1 cellular context compared by ENCODE assay signal in the genomic region with DNA sequence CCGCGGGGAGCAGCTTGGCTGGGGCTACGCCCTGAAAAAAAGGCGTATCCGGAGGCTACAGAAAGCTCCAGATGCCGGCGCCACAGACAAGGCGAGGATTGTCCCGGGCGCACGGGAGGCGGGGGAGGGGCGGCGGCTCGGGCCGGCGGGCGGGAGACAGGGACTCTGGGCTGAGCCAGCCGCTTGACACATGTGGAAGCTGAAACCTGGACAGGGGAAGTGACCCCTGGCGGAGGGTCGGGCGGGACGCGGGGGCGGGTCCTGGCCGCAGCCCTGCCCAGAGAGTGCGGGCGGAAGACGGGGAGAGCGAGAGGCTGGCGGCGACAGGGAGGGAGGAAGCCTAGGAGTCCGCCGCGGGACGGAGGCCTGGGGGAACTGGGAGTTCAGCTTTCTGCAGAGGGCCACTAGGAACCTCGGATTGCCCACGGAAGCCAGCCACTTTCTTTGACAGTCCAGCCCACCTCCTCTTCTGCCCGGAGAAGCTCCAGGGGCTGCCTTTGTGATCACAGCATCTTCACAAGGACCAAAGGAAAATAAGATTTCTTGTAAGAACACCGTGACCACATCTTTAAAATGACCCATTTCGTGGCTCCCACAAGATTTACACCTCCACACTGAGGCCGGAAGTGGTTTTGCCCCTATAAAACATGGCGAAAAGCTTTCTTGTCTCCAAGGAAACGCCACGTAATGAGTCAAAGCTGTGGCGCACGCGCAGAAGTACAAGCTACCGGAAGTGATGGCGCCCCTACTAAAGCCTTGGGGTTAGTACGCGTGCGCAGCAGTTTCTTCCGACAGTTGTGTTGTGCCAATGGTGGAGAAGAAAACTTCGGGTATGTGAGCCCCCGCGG.
TF ChIP-seq lines count a peak whose summit lies in the region.

A gene with protein sequence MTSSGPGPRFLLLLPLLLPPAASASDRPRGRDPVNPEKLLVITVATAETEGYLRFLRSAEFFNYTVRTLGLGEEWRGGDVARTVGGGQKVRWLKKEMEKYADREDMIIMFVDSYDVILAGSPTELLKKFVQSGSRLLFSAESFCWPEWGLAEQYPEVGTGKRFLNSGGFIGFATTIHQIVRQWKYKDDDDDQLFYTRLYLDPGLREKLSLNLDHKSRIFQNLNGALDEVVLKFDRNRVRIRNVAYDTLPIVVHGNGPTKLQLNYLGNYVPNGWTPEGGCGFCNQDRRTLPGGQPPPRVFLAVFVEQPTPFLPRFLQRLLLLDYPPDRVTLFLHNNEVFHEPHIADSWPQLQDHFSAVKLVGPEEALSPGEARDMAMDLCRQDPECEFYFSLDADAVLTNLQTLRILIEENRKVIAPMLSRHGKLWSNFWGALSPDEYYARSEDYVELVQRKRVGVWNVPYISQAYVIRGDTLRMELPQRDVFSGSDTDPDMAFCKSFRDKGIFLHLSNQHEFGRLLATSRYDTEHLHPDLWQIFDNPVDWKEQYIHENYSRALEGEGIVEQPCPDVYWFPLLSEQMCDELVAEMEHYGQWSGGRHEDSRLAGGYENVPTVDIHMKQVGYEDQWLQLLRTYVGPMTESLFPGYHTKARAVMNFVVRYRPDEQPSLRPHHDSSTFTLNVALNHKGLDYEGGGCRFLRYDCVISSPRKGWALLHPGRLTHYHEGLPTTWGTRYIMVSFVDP (minus strand): TSS at position 194 of the 848 bp plus-strand sequence. CDS start 307 bp downstream, outside the sequence.
A gene (plus strand): TSS at position 778 of the 848 bp plus-strand sequence. CDS start 31 bp downstream, at position 809.

TF ChIP-seq in K562, 482 proteins besides CTCF, POLR2A, EP300 and RAD21 (continued from another document and continues in another):
- TF ChIP-seq, protein P1, sequence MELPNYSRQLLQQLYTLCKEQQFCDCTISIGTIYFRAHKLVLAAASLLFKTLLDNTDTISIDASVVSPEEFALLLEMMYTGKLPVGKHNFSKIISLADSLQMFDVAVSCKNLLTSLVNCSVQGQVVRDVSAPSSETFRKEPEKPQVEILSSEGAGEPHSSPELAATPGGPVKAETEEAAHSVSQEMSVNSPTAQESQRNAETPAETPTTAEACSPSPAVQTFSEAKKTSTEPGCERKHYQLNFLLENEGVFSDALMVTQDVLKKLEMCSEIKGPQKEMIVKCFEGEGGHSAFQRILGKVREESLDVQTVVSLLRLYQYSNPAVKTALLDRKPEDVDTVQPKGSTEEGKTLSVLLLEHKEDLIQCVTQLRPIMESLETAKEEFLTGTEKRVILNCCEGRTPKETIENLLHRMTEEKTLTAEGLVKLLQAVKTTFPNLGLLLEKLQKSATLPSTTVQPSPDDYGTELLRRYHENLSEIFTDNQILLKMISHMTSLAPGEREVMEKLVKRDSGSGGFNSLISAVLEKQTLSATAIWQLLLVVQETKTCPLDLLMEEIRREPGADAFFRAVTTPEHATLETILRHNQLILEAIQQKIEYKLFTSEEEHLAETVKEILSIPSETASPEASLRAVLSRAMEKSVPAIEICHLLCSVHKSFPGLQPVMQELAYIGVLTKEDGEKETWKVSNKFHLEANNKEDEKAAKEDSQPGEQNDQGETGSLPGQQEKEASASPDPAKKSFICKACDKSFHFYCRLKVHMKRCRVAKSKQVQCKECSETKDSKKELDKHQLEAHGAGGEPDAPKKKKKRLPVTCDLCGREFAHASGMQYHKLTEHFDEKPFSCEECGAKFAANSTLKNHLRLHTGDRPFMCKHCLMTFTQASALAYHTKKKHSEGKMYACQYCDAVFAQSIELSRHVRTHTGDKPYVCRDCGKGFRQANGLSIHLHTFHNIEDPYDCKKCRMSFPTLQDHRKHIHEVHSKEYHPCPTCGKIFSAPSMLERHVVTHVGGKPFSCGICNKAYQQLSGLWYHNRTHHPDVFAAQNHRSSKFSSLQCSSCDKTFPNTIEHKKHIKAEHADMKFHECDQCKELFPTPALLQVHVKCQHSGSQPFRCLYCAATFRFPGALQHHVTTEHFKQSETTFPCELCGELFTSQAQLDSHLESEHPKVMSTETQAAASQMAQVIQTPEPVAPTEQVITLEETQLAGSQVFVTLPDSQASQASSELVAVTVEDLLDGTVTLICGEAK (IDR thresholded peaks at IDR 0.05), result peak; percentile 97
- TF ChIP-seq, protein P1 (CRISPR knock-in tag; IDR thresholded peaks at IDR 0.05), result no peak
- TF ChIP-seq, protein P2, sequence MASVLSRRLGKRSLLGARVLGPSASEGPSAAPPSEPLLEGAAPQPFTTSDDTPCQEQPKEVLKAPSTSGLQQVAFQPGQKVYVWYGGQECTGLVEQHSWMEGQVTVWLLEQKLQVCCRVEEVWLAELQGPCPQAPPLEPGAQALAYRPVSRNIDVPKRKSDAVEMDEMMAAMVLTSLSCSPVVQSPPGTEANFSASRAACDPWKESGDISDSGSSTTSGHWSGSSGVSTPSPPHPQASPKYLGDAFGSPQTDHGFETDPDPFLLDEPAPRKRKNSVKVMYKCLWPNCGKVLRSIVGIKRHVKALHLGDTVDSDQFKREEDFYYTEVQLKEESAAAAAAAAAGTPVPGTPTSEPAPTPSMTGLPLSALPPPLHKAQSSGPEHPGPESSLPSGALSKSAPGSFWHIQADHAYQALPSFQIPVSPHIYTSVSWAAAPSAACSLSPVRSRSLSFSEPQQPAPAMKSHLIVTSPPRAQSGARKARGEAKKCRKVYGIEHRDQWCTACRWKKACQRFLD (CRISPR knock-in tag; IDR thresholded peaks at IDR 0.05), result 0 out of 2 replicates have a peak, but pooled peaks have one; percentile 7
- TF ChIP-seq LEF1 (IDR thresholded peaks at IDR 0.05) (0 out of 2 replicates have a peak, but pooled peaks have one; percentile 33), FOXK2 (conservative IDR thresholded peaks at IDR 0.05 in 1 of 2, IDR thresholded peaks at IDR 0.05 in 1 of 2; ENCODE audit: low read depth in 2 of 2) (peak; percentile 49 to 55), SP1 (CRISPR knock-in tag; IDR thresholded peaks at IDR 0.05) (peak; percentile 59; the same call in 1 of the 2 replicates), NR4A1 (CRISPR knock-in tag; IDR thresholded peaks at IDR 0.05) (0 out of 2 replicates have a peak, but pooled peaks have one; percentile 81), NR4A1 (tag; IDR thresholded peaks at IDR 0.05) (no peak), ZBTB7A (IDR thresholded peaks at IDR 0.05; ENCODE audit: borderline replicate concordance, control insufficient read depth, low read depth, low read length) (peak; percentile 97), HDAC8 (tag; IDR thresholded peaks at IDR 0.05) (no peak), BRD9 (IDR thresholded peaks at IDR 0.05; ENCODE audit: low read depth, partially characterized antibody) (peak; percentile 18), ESRRA (IDR thresholded peaks at IDR 0.05; ENCODE audit: borderline replicate concordance, low read depth) (peak; percentile 36; the same call in 1 of the 2 replicates), SAFB (IDR thresholded peaks at IDR 0.05; ENCODE audit: borderline replicate concordance, low read depth, low read length) (peak; percentile 1; the same call in 1 of the 2 replicates), KLF6 (CRISPR knock-in tag; IDR thresholded peaks at IDR 0.05; ENCODE audit: borderline replicate concordance) (no peak), NR3C1 (CRISPR knock-in tag; IDR thresholded peaks at IDR 0.05) (0 out of 2 replicates have a peak, but pooled peaks have one; percentile 7), POLR2G (IDR thresholded peaks at IDR 0.05; ENCODE audit: low read depth, low read length) (peak; percentile 89), CREB1 (IDR thresholded peaks at IDR 0.05) (peak; percentile 45; the same call in 1 of the 2 replicates), CREB1 (CRISPR knock-in tag; IDR thresholded peaks at IDR 0.05) (peak; percentile 11), RUNX1 (IDR thresholded peaks at IDR 0.05; ENCODE audit: low read depth) (peak; percentile 22; the same call in 1 of the 2 replicates), ZFP36 (IDR thresholded peaks at IDR 0.05; ENCODE audit: low read depth, low read length, partially characterized antibody) (peak; percentile 18), ARHGAP35 (IDR thresholded peaks at IDR 0.05; ENCODE audit: partially characterized antibody) (no peak), YY1 (IDR thresholded peaks at IDR 0.05; ENCODE audit: borderline replicate concordance in 1 of 3, control insufficient read depth in 1 of 3, extremely low read depth in 1 of 3, insufficient read depth in 3 of 3, insufficient read length in 1 of 3, insufficient replicate concordance in 2 of 3, low read depth in 1 of 3, low read length in 2 of 3) (peak; percentile 87 to 99 (median 97)), RCOR1 (IDR thresholded peaks at IDR 0.05; ENCODE audit: borderline replicate concordance in 1 of 2, low read depth in 2 of 2, low read length in 2 of 2) (peak in 1 of 2 experiments; percentile 73; a peak in 1 of 4 replicates), KDM5B (IDR thresholded peaks at IDR 0.05; ENCODE audit: insufficient replicate concordance, low read depth, low read length) (peak; percentile 48), CAMTA2 (CRISPR knock-in tag; conservative IDR thresholded peaks at IDR 0.05) (0 out of 2 replicates have a peak, but pooled peaks have one; percentile 37), TCF3 (CRISPR knock-in tag; IDR thresholded peaks at IDR 0.05) (no peak; the same call in 1 of the 2 replicates)
- TF ChIP-seq, protein P3, sequence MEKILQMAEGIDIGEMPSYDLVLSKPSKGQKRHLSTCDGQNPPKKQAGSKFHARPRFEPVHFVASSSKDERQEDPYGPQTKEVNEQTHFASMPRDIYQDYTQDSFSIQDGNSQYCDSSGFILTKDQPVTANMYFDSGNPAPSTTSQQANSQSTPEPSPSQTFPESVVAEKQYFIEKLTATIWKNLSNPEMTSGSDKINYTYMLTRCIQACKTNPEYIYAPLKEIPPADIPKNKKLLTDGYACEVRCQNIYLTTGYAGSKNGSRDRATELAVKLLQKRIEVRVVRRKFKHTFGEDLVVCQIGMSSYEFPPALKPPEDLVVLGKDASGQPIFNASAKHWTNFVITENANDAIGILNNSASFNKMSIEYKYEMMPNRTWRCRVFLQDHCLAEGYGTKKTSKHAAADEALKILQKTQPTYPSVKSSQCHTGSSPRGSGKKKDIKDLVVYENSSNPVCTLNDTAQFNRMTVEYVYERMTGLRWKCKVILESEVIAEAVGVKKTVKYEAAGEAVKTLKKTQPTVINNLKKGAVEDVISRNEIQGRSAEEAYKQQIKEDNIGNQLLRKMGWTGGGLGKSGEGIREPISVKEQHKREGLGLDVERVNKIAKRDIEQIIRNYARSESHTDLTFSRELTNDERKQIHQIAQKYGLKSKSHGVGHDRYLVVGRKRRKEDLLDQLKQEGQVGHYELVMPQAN (IDR thresholded peaks at IDR 0.05; ENCODE audit: borderline replicate concordance), result peak; percentile 84
- TF ChIP-seq, protein P4, sequence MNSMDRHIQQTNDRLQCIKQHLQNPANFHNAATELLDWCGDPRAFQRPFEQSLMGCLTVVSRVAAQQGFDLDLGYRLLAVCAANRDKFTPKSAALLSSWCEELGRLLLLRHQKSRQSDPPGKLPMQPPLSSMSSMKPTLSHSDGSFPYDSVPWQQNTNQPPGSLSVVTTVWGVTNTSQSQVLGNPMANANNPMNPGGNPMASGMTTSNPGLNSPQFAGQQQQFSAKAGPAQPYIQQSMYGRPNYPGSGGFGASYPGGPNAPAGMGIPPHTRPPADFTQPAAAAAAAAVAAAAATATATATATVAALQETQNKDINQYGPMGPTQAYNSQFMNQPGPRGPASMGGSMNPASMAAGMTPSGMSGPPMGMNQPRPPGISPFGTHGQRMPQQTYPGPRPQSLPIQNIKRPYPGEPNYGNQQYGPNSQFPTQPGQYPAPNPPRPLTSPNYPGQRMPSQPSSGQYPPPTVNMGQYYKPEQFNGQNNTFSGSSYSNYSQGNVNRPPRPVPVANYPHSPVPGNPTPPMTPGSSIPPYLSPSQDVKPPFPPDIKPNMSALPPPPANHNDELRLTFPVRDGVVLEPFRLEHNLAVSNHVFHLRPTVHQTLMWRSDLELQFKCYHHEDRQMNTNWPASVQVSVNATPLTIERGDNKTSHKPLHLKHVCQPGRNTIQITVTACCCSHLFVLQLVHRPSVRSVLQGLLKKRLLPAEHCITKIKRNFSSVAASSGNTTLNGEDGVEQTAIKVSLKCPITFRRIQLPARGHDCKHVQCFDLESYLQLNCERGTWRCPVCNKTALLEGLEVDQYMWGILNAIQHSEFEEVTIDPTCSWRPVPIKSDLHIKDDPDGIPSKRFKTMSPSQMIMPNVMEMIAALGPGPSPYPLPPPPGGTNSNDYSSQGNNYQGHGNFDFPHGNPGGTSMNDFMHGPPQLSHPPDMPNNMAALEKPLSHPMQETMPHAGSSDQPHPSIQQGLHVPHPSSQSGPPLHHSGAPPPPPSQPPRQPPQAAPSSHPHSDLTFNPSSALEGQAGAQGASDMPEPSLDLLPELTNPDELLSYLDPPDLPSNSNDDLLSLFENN (IDR thresholded peaks at IDR 0.05; ENCODE audit: low read depth in 2 of 2, low read length in 2 of 2), result no peak
- TF ChIP-seq, protein P5, sequence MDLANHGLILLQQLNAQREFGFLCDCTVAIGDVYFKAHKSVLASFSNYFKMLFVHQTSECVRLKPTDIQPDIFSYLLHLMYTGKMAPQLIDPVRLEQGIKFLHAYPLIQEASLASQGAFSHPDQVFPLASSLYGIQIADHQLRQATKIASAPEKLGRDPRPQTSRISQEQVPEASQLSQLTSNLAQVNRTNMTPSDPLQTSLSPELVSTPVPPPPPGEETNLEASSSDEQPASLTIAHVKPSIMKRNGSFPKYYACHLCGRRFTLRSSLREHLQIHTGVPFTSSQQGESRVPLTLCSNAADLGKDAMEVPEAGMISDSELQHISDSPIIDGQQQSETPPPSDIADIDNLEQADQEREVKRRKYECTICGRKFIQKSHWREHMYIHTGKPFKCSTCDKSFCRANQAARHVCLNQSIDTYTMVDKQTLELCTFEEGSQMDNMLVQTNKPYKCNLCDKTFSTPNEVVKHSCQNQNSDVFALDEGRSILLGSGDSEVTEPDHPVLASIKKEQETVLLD (IDR thresholded peaks at IDR 0.05), result peak; percentile 98
